18 cellular contexts compared by ENCODE assay signal in the genomic region with DNA sequence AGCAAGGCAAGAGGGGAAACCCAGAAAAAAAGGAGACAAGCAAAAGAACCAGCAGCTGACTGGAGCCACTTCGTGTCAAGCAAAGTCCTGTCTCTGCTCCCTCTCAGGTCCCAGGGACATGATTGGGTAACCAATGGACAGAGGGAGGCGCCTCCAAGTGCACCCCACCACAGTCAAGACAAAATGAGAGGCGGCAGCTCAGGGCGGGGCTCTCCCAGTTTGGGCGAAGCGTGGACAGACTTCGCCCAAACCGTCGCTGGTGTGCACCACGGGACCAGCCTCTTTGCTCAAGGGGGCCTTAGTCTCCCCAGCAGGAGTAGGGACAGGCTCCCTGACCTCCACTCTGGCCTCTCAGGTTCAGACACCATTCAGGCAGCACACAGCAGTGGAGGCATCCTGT. TPM values are rescaled to one million over a fixed set of nuclear protein-coding genes. Genes with fewer than 3 reads are reported as not detected.
DNase-seq lines count a peak whose midpoint lies in the region; ATAC-seq and TF ChIP-seq lines count a peak whose summit lies in the region.
"Had no signal": no experiment of that assay in that cellular context is flagged by ENCODE, and none has a peak within 500 bp of the region (broad histone marks: within the 10 kb centered on the region; RNA-seq: fewer than 3 reads in every experiment).

No MANE protein-coding gene starts in this region.

- peaks cover 3% of the 10 kb centered on the region; the same call in 1 of the 2 replicates for H3F3A ChIP-seq in Loucy (ENCODE audit: low read depth)

- H4K20me1 ChIP-seq in Loucy (ENCODE audit: insufficient read depth, low read length, poor library complexity, severe bottlenecking) (no peaks in the 10 kb centered on the region), osteoblast (ENCODE audit: insufficient read depth, low read length) (no peaks in the 10 kb centered on the region)

- H3K27me3 ChIP-seq in Loucy (ENCODE audit: insufficient read depth, low read length, poor library complexity, severe bottlenecking), result no peaks in the 10 kb centered on the region
- H3K27me3 ChIP-seq in osteoblast (ENCODE audit: insufficient read depth, low read length), result peaks cover 31% of the 10 kb centered on the region
- H3K27me3 ChIP-seq: ovary had no signal

- no peak for ATAC-seq in HG02852 (IDR thresholded peaks at IDR 0.05; ENCODE audit: unreplicated experiment)
- no peak for ATAC-seq in GM18867 (IDR thresholded peaks at IDR 0.05; ENCODE audit: unreplicated experiment)
- ATAC-seq: foreskin keratinocyte had no signal

- H3K4me3 ChIP-seq in Loucy (ENCODE audit: low read length, poor library complexity, severe bottlenecking) (no peak overlapping the region), osteoblast (ENCODE audit: insufficient read depth, low read length) (no peak overlapping the region)
- H3K4me3 ChIP-seq: ovary had no signal

- no peaks in the 10 kb centered on the region for H3K9me2 ChIP-seq in Loucy (replicated peaks; ENCODE audit: low read depth, low read length)

- H2AFZ ChIP-seq in Loucy (ENCODE audit: low read length) (no peak overlapping the region), osteoblast (ENCODE audit: low read length) (no peak overlapping the region)

- TF ChIP-seq CTCF in Loucy (conservative IDR thresholded peaks at IDR 0.05; ENCODE audit: low read length) (no peak), osteoblast (IDR thresholded peaks at IDR 0.05; ENCODE audit: extremely low read depth, low read depth, low read length) (no peak)

- no peak overlapping the region for H3K27ac ChIP-seq in osteoblast (ENCODE audit: low read depth, low read length)
- H3K27ac ChIP-seq: foreskin keratinocyte, ovary had no signal

- no peaks in the 10 kb centered on the region for H3K79me2 ChIP-seq in Loucy (ENCODE audit: insufficient read depth, low read length)
- no peaks in the 10 kb centered on the region for H3K79me2 ChIP-seq in osteoblast (ENCODE audit: insufficient read depth, low read length)

- H3K9me3 ChIP-seq in Loucy (ENCODE audit: insufficient read depth, low read depth, low read length), result no peaks in the 10 kb centered on the region
- no peaks in the 10 kb centered on the region for H3K9me3 ChIP-seq in osteoblast (ENCODE audit: low read depth, low read length)
- H3K9me3 ChIP-seq: ovary had no signal

- H3K36me3 ChIP-seq in Loucy (ENCODE audit: insufficient read depth, low read length) (no peaks in the 10 kb centered on the region), osteoblast (ENCODE audit: insufficient read depth, low read length) (no peaks in the 10 kb centered on the region)
- H3K36me3 ChIP-seq: ovary had no signal

- no peak overlapping the region for H3K9ac ChIP-seq in Loucy (ENCODE audit: low read depth, low read length, poor library complexity, severe bottlenecking)

- H3K4me2 ChIP-seq in Loucy (ENCODE audit: low read depth, low read length, poor library complexity, severe bottlenecking), result peak overlapping the region; percentile 61
- H3K4me2 ChIP-seq in osteoblast (ENCODE audit: insufficient read depth, low read length), result no peak overlapping the region

- H3K4me1 ChIP-seq in Loucy (ENCODE audit: insufficient read depth, low read length, poor library complexity, severe bottlenecking) (peaks cover 23% of the 10 kb centered on the region), osteoblast (ENCODE audit: insufficient read depth, low read length) (no peaks in the 10 kb centered on the region)
- H3K4me1 ChIP-seq: foreskin keratinocyte had no signal

- DNase-seq in NCI-H524 (lab: John Stamatoyannopoulos, UW), result peak; percentile 38 to 62
- DNase-seq in NCI-H524 treated with DMSO at 0.1 percent for 48 hours (lab: John Stamatoyannopoulos, UW), result no peak
- DNase-seq in cerebellum (ENCODE audit: low spot score), result peak; percentile 90
- peak; percentile 83 for DNase-seq in osteoblast (ENCODE audit: insufficient read length, low spot score, missing footprints)
- no peak for DNase-seq in AML-193 (lab: John Stamatoyannopoulos, UW)
- DNase-seq: 8988T; CD4-positive, CD25-positive, alpha-beta regulatory T cell; foreskin keratinocyte; immature natural killer cell; KG1; mesendoderm; NCI-H1105; NCI-H345; stimulated activated CD4-positive, alpha-beta T cell treated with anti-CD3 and anti-CD28 coated beads, Interleukin-12 subunit alpha, Interleukin-12 subunit beta, amount 100 ng/mL, for 4 hours had no signal

RNA-seq across cellular contexts. Expression of a gene that starts 1.5 kb away (rescaled TPM):
- total RNA-seq in cerebellum (6.0 TPM), osteoblast (1.1 TPM in 1 of 2 replicates, not detected in the other)

Comparison
In these comparisons a context has a peak if more than half of its experiments do, and no peak if none do; other contexts are left out.
1. DNase-seq: peak in NCI-H524 (2 of 2), cerebellum (single experiment) and osteoblast (single experiment); none in NCI-H524 treated with DMSO at 0.1 percent for 48 hours (single experiment) and AML-193 (0 of 2).